In genomic region chr17:38850374-38850773, GRCh38 we compare ENCODE assay signal across 2 cellular contexts.
TF ChIP-seq lines count a peak whose summit lies in the region.

No MANE protein-coding gene starts in this region.

TF ChIP-seq in HepG2, 621 proteins besides CTCF, POLR2A, EP300 and RAD21:
- TF ChIP-seq RBM22 (optimal IDR thresholded peaks at IDR 0.05; ENCODE audit: low read length) (peak; percentile 90), ZNF207 (IDR thresholded peaks at IDR 0.05; ENCODE audit: borderline replicate concordance) (no peak)
TF ChIP-seq in HepG2: peak in this region for 1.

TF ChIP-seq in WTC11, 78 proteins besides CTCF, POLR2A, EP300 and RAD21:
- TF ChIP-seq OVOL2 (CRISPR knock-in tag; IDR thresholded peaks at IDR 0.05; ENCODE audit: borderline replicate concordance) (no peak), GABPB1 (CRISPR knock-in tag; IDR thresholded peaks at IDR 0.05) (no peak)
TF ChIP-seq in WTC11: peak in this region for 0.
